Comparison of ENCODE assay signal across 1 cellular context in genomic region chr16:57130950-57131321, GRCh38.
A peak's percentile ranks its signal among the peaks of the same experiment; 100 is the strongest.
TF ChIP-seq lines count a peak whose summit lies in the region.

No MANE protein-coding gene starts in this region.

TF ChIP-seq in H1, 55 proteins besides CTCF, POLR2A, EP300 and RAD21:
- TF ChIP-seq CTBP2 (IDR thresholded peaks at IDR 0.05; ENCODE audit: borderline replicate concordance, insufficient read depth, insufficient read length, low read length): no peak
- no peak for TF ChIP-seq CHD1 (IDR thresholded peaks at IDR 0.05; ENCODE audit: low read depth, low read length)
- no peak for TF ChIP-seq RNF2 (IDR thresholded peaks at IDR 0.05; ENCODE audit: borderline replicate concordance, low read depth, low read length, missing control alignments, poor library complexity, severe bottlenecking)
- no peak for TF ChIP-seq RBBP5 (IDR thresholded peaks at IDR 0.05; ENCODE audit: borderline replicate concordance, low read depth, low read length)
- TF ChIP-seq KDM1A (IDR thresholded peaks at IDR 0.05; ENCODE audit: borderline replicate concordance, low read length): peak; percentile 29; the same call in 1 of the 2 replicates
